In genomic region chr1:24141311-24141997, GRCh38 we compare ENCODE assay signal across 1 cellular context.
A peak's percentile ranks its signal among the peaks of the same experiment; 100 is the strongest.
TF ChIP-seq lines count a peak whose summit lies in the region.

No MANE protein-coding gene starts in this region.

TF ChIP-seq in liver, 16 proteins besides CTCF, POLR2A, EP300 and RAD21 (continued from another document):
- peak; percentile 41 for TF ChIP-seq YY1 (IDR thresholded peaks at IDR 0.05)
- TF ChIP-seq HNF4A (conservative IDR thresholded peaks at IDR 0.05), result peak; percentile 92 to 93
- TF ChIP-seq FOXA2 (IDR thresholded peaks at IDR 0.05), result no peak
- TF ChIP-seq SP1 (IDR thresholded peaks at IDR 0.05), result peak; percentile 70
- TF ChIP-seq TAF1 (conservative IDR thresholded peaks at IDR 0.05), result no peak
- peak; percentile 41 for TF ChIP-seq REST (IDR thresholded peaks at IDR 0.05)
